9 cellular contexts compared by ENCODE assay signal in the genomic region with DNA sequence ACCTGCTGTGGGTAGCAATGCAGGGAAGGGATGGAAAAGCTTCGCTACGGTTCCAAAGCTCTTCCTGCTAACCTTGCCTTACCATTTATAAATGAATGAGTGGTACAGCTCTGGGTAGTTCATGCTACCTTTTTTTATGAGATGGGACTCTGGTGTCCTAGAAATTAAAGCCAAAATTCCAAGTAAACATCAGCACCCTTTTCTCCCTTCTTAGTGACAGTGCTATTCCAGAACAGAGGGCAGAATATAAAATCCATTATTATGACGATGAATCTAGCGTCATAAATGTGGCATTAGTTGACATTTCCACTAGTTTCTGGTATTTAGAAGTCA. TPM values are rescaled to one million over a fixed set of nuclear protein-coding genes. Genes with fewer than 3 reads are reported as not detected.
DNase-seq lines count a peak whose midpoint lies in the region; ATAC-seq and TF ChIP-seq lines count a peak whose summit lies in the region.
"Had no signal": no experiment of that assay in that cellular context is flagged by ENCODE, and none has a peak within 500 bp of the region (broad histone marks: within the 10 kb centered on the region; RNA-seq: fewer than 3 reads in every experiment).

No MANE protein-coding gene starts in this region.

- H3K27ac ChIP-seq in right cardiac atrium (ENCODE audit: low read length) (no peak overlapping the region), body of pancreas (peak overlapping the region in 3 of 4 donors; percentile 44 to 94 (median 93)), vagina (no peak overlapping the region)

- ATAC-seq in right cardiac atrium (no peak), left cardiac atrium (no peak), body of pancreas (peak; percentile 0), GM21526 (IDR thresholded peaks at IDR 0.05; ENCODE audit: low FRiP score, unreplicated experiment) (no peak)

- H3K9ac ChIP-seq in mucosa of stomach (ENCODE audit: low read length): peak overlapping the region; percentile 30

- no peak for TF ChIP-seq CTCF in body of pancreas (IDR thresholded peaks at IDR 0.05)
- TF ChIP-seq CTCF in vagina (IDR thresholded peaks at IDR 0.05): peak in 1 of 3 experiments; percentile 9

- no peaks in the 10 kb centered on the region for H3K27me3 ChIP-seq in right cardiac atrium (ENCODE audit: control insufficient read depth, insufficient read depth)
- no peaks in the 10 kb centered on the region for H3K27me3 ChIP-seq in body of pancreas
- H3K27me3 ChIP-seq in mucosa of stomach (ENCODE audit: control insufficient read depth, insufficient read depth, low read length): no peaks in the 10 kb centered on the region
- H3K27me3 ChIP-seq in vagina: no peaks in the 10 kb centered on the region

- no peaks in the 10 kb centered on the region for H3K4me1 ChIP-seq in right cardiac atrium (ENCODE audit: control insufficient read depth, insufficient read depth, low read length)
- peaks cover 14% of the 10 kb centered on the region for H3K4me1 ChIP-seq in body of pancreas
- peaks cover 4% of the 10 kb centered on the region for H3K4me1 ChIP-seq in mucosa of stomach (ENCODE audit: control insufficient read depth, insufficient read depth, low read length)
- H3K4me1 ChIP-seq in vagina: peaks cover 9% of the 10 kb centered on the region

- 14% methylated on average over 4 of the region's 4 CpGs for WGBS in right cardiac atrium
- 4 to 5% methylated on average over 4 of the region's 4 CpGs for WGBS in body of pancreas, 2 donors

- no peak for DNase-seq in right cardiac atrium
- DNase-seq in left cardiac atrium: no peak
- DNase-seq in body of pancreas: no peak
- no peak for DNase-seq in vagina (ENCODE audit: extremely low spot score in 2 of 2)
- DNase-seq in AG20443 (ENCODE audit: low spot score): no peak
- DNase-seq in NCI-H524 (lab: John Stamatoyannopoulos, UW): no peak

- TF ChIP-seq POLR2A in body of pancreas (IDR thresholded peaks at IDR 0.05) (no peak), vagina (IDR thresholded peaks at IDR 0.05) (no peak)

- no peaks in the 10 kb centered on the region for H3K36me3 ChIP-seq in body of pancreas (replicated peaks in 1 of 2; ENCODE audit: insufficient read depth in 1 of 2, low read depth in 2 of 2)
- no peaks in the 10 kb centered on the region for H3K36me3 ChIP-seq in mucosa of stomach (ENCODE audit: control insufficient read depth, insufficient read depth, low read length)
- no peaks in the 10 kb centered on the region for H3K36me3 ChIP-seq in vagina

- H3K4me3 ChIP-seq in right cardiac atrium (ENCODE audit: low read length) (peak overlapping the region; percentile 72), body of pancreas (no peak overlapping the region), mucosa of stomach (ENCODE audit: low read length) (no peak overlapping the region), vagina (peak overlapping the region; percentile 90 to 96)

- H3K9me3 ChIP-seq in right cardiac atrium (ENCODE audit: control insufficient read depth, low read length) (no peaks in the 10 kb centered on the region), body of pancreas (no peaks in the 10 kb centered on the region), mucosa of stomach (ENCODE audit: control insufficient read depth, low read length) (no peaks in the 10 kb centered on the region), vagina (no peaks in the 10 kb centered on the region)

- intact Hi-C loops in right cardiac atrium (cut with DNase I) (no loop called here), left cardiac atrium (cut with DNase I) (no loop called here), body of pancreas (cut with DNase I) (no loop called here), vagina (cut with DNase I) (no loop called here)

RNA-seq across cellular contexts. Expression of gene SVIP, which starts 0.4 kb away (rescaled TPM):
- total RNA-seq in right cardiac atrium (10 to 100 TPM; 28.0 to 53.5 (median 39.3) TPM), left cardiac atrium (10 to 100 TPM; 25.4 to 26.7 TPM), body of pancreas (10 to 100 TPM in 1 of 2 donors, 1 to 10 TPM in 1; 9.9 to 11.5 TPM), vagina (3.2 TPM)
- polyA plus RNA-seq in right cardiac atrium: 20.2 TPM
- total RNA-seq: OCI-LY7 had no signal

RNA-seq across cellular contexts. Expression of gene CCDC179, which starts 30.2 kb away (rescaled TPM):
- total RNA-seq in right cardiac atrium: not detected
- polyA plus RNA-seq in right cardiac atrium: not detected
- not detected for total RNA-seq in left cardiac atrium
- not detected for total RNA-seq in body of pancreas
- not detected for total RNA-seq in vagina
- total RNA-seq: OCI-LY7 had no signal

Comparison
In these comparisons a context has a peak if more than half of its experiments do, and no peak if none do; other contexts are left out.
1. H3K27ac ChIP-seq: peak in body of pancreas (3 of 4); none in right cardiac atrium (single experiment) and vagina (single experiment).
2. H3K4me3 ChIP-seq: peak in right cardiac atrium (single experiment) and vagina (2 of 2); none in body of pancreas (0 of 2) and mucosa of stomach (single experiment).